ENCODE assay signal across 16 cellular contexts in the genomic region with DNA sequence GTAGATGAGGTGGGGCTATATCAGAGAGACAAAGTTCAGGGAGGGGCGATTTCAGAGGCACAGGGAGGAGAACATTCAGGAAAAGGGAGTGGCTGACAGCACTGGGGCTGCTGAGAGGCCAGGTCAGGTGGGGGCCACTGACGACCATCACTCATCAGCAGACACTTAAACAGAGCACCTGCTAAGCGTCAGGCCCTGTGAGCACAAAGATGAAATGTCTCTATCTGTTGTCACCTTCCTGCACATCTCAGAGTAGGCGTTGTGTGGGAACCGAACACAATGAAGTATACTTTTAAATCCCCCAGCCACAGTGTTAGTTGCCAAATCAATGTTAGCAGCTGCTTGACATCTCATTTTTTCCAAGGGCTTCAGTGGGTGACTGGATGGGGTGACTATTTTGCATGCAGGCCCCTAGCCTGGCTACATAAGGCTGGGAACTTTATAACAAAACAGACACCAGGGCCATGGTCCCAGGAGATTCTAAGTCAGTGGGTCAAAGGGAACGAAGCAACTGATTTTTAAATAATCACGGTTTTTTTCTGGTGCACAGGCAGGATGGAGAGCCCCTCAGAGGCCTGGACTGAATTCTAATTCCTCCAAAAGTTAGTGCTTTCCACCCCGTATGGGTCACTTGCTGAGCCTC. TPM values are rescaled to one million over a fixed set of nuclear protein-coding genes. Genes with fewer than 3 reads are reported as not detected.
DNase-seq lines count a peak whose midpoint lies in the region; ATAC-seq and TF ChIP-seq lines count a peak whose summit lies in the region.
"Had no signal": no experiment of that assay in that cellular context is flagged by ENCODE, and none has a peak within 500 bp of the region (broad histone marks: within the 10 kb centered on the region; RNA-seq: fewer than 3 reads in every experiment).

No MANE protein-coding gene starts in this region.

- peak overlapping the region; percentile 62 for H3K4me2 ChIP-seq in BLaER1
- H3K4me2 ChIP-seq in GM23338, result no peak overlapping the region

- peaks cover 4% of the 10 kb centered on the region for H3K27me3 Mint-ChIP-seq in GM23338 (ENCODE audit: insufficient read depth, low read depth, poor library complexity)

- H3K36me3 Mint-ChIP-seq in GM23338 (ENCODE audit: low read depth), result no peaks in the 10 kb centered on the region

- H3K4me3 ChIP-seq in BLaER1 (no peak overlapping the region), GM23338 (no peak overlapping the region), tibial artery (no peak overlapping the region)

- H3K9me2 ChIP-seq in GM23338 (ENCODE audit: insufficient read depth), result 0 out of 2 replicates have a peak, but pooled peaks cover 3% of the 10 kb centered on the region

- H3K9me3 Mint-ChIP-seq in GM23338, result no peaks in the 10 kb centered on the region

- H2AFZ ChIP-seq in GM23338, result peak overlapping the region; percentile 72; the same call in 1 of the 2 replicates

- TF ChIP-seq CTCF in GM23338 (conservative IDR thresholded peaks at IDR 0.05; ENCODE audit: low read depth in 2 of 2) (no peak), tibial artery (IDR thresholded peaks at IDR 0.05) (no peak)

- no peaks in the 10 kb centered on the region for H3K79me2 ChIP-seq in GM23338 (replicated peaks; ENCODE audit: insufficient read depth)

- ATAC-seq in GM23338 (no peak), Right ventricle myocardium superior (ENCODE audit: poor library complexity) (peak; percentile 66), HG02938 (IDR thresholded peaks at IDR 0.05; ENCODE audit: unreplicated experiment) (no peak)
- no peak for ATAC-seq in activated CD4-positive, CD25-positive, alpha-beta regulatory T cell treated with anti-CD3 and anti-CD28 coated beads, Interleukin-2, amount 50 U/mL, for 24 hours
- ATAC-seq: PC-3 had no signal

- H3K4me3 Mint-ChIP-seq in GM23338, result no peak overlapping the region

- H3K4me1 ChIP-seq in BLaER1 (peaks cover 20% of the 10 kb centered on the region), GM23338 (ENCODE audit: insufficient read depth) (no peaks in the 10 kb centered on the region), tibial artery (no peaks in the 10 kb centered on the region)
- H3K4me1 ChIP-seq: Caco-2 had no signal

- no peaks in the 10 kb centered on the region for H3F3A ChIP-seq in GM23338 (replicated peaks; ENCODE audit: low read depth)

- DNase-seq in GM23338 (ENCODE audit: low spot score) (no peak), Right ventricle myocardium superior (peak; percentile 52), left kidney (ENCODE audit: low read depth, low spot score) (peak; percentile 49), tibial artery (no peak), HPDE6-E6E7 (ENCODE audit: extremely low spot score) (no peak)
- DNase-seq: Caco-2, HCEC 1CT, KBM-7, NCI-H1048, NCI-H69, PC-3 had no signal

- intact Hi-C loops in Right ventricle myocardium superior (cut with DNase I), result loop anchor here (2.0 kb wide), 1 partner anchor 25 kb away; no protein-coding TSS in a partner anchor
- intact Hi-C loops in tibial artery (cut with DNase I; ENCODE audit: low total_unique reads), result no loop called here

- H3K9me3 ChIP-seq in BLaER1, result no peaks in the 10 kb centered on the region
- H3K9me3 ChIP-seq in tibial artery, result no peaks in the 10 kb centered on the region
- H3K9me3 ChIP-seq: Caco-2 had no signal

- H4K20me1 ChIP-seq in BLaER1, result no peaks in the 10 kb centered on the region
- H4K20me1 ChIP-seq in GM23338 (replicated peaks; ENCODE audit: insufficient read depth), result no peaks in the 10 kb centered on the region

- no peak overlapping the region for H3K27ac Mint-ChIP-seq in GM23338

- H3K9ac ChIP-seq in BLaER1, result 0 out of 2 replicates have a peak overlapping the region, but pooled peaks have one; percentile 5

- H3K27ac ChIP-seq in BLaER1 (no peak overlapping the region), GM23338 (ENCODE audit: low read depth) (no peak overlapping the region), tibial artery (no peak overlapping the region)
- H3K27ac ChIP-seq: HL-60 had no signal

- no peaks in the 10 kb centered on the region for H3K4me1 Mint-ChIP-seq in GM23338

- H3K27me3 ChIP-seq in BLaER1 (no peaks in the 10 kb centered on the region), GM23338 (ENCODE audit: insufficient read depth) (no peaks in the 10 kb centered on the region), tibial artery (peaks cover 0 to 10% of the 10 kb centered on the region in 2 donors)

- no peaks in the 10 kb centered on the region for H3K36me3 ChIP-seq in BLaER1
- no peaks in the 10 kb centered on the region for H3K36me3 ChIP-seq in GM23338 (ENCODE audit: insufficient read depth)
- no peaks in the 10 kb centered on the region for H3K36me3 ChIP-seq in tibial artery

TF ChIP-seq in GM23338, 12 proteins besides CTCF, POLR2A, EP300 and RAD21 (continues in another document):
- TF ChIP-seq, protein P1, sequence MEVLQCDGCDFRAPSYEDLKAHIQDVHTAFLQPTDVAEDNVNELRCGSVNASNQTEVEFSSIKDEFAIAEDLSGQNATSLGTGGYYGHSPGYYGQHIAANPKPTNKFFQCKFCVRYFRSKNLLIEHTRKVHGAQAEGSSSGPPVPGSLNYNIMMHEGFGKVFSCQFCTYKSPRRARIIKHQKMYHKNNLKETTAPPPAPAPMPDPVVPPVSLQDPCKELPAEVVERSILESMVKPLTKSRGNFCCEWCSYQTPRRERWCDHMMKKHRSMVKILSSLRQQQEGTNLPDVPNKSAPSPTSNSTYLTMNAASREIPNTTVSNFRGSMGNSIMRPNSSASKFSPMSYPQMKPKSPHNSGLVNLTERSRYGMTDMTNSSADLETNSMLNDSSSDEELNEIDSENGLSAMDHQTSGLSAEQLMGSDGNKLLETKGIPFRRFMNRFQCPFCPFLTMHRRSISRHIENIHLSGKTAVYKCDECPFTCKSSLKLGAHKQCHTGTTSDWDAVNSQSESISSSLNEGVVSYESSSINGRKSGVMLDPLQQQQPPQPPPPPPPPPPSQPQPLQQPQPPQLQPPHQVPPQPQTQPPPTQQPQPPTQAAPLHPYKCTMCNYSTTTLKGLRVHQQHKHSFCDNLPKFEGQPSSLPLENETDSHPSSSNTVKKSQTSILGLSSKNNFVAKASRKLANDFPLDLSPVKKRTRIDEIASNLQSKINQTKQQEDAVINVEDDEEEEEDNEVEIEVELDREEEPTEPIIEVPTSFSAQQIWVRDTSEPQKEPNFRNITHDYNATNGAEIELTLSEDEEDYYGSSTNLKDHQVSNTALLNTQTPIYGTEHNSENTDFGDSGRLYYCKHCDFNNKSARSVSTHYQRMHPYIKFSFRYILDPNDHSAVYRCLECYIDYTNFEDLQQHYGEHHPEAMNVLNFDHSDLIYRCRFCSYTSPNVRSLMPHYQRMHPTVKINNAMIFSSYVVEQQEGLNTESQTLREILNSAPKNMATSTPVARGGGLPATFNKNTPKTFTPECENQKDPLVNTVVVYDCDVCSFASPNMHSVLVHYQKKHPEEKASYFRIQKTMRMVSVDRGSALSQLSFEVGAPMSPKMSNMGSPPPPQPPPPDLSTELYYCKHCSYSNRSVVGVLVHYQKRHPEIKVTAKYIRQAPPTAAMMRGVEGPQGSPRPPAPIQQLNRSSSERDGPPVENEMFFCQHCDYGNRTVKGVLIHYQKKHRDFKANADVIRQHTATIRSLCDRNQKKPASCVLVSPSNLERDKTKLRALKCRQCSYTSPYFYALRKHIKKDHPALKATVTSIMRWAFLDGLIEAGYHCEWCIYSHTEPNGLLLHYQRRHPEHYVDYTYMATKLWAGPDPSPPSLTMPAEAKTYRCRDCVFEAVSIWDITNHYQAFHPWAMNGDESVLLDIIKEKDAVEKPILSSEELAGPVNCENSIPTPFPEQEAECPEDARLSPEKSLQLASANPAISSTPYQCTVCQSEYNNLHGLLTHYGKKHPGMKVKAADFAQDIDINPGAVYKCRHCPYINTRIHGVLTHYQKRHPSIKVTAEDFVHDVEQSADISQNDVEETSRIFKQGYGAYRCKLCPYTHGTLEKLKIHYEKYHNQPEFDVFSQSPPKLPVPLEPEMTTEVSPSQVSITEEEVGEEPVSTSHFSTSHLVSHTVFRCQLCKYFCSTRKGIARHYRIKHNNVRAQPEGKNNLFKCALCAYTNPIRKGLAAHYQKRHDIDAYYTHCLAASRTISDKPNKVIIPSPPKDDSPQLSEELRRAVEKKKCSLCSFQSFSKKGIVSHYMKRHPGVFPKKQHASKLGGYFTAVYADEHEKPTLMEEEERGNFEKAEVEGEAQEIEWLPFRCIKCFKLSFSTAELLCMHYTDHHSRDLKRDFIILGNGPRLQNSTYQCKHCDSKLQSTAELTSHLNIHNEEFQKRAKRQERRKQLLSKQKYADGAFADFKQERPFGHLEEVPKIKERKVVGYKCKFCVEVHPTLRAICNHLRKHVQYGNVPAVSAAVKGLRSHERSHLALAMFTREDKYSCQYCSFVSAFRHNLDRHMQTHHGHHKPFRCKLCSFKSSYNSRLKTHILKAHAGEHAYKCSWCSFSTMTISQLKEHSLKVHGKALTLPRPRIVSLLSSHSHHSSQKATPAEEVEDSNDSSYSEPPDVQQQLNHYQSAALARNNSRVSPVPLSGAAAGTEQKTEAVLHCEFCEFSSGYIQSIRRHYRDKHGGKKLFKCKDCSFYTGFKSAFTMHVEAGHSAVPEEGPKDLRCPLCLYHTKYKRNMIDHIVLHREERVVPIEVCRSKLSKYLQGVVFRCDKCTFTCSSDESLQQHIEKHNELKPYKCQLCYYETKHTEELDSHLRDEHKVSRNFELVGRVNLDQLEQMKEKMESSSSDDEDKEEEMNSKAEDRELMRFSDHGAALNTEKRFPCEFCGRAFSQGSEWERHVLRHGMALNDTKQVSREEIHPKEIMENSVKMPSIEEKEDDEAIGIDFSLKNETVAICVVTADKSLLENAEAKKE (CRISPR knock-in tag; IDR thresholded peaks at IDR 0.05), result no peak
- TF ChIP-seq ZNF331 (CRISPR knock-in tag; IDR thresholded peaks at IDR 0.05; ENCODE audit: low read depth) (no peak), STAT1 (IDR thresholded peaks at IDR 0.05; ENCODE audit: unreplicated experiment) (no peak), EZH2phosphoT487 (IDR thresholded peaks at IDR 0.05; ENCODE audit: unreplicated experiment) (no peak), ZNF114 (CRISPR knock-in tag; IDR thresholded peaks at IDR 0.05) (no peak), JUNB (IDR thresholded peaks at IDR 0.05; ENCODE audit: unreplicated experiment) (no peak), CREB1 (CRISPR knock-in tag; IDR thresholded peaks at IDR 0.05; ENCODE audit: low read depth) (no peak)

RNA-seq across cellular contexts. Expression of a gene that starts 31.1 kb away (rescaled TPM):
- total RNA-seq in GM23338 (2014; rRNA removed; shearing (Covaris generic)), result 2.4 and 2.7 TPM in 2 replicates
- 4.7 and 6.9 TPM in 2 replicates for polyA plus RNA-seq in GM23338 (2016; fragmentation: Nextera tagmentation; extraction: Ambion mirVana)
- 3.0 TPM for total RNA-seq in Right ventricle myocardium superior
- total RNA-seq: M059J had no signal

Comparison
In these comparisons a context has a peak if more than half of its experiments do, and no peak if none do; other contexts are left out.
1. DNase-seq: peak in Right ventricle myocardium superior (single experiment) and left kidney (single experiment); none in GM23338 (single experiment), tibial artery (0 of 2) and HPDE6-E6E7 (single experiment).